8 cellular contexts compared by ENCODE assay signal in the genomic region with DNA sequence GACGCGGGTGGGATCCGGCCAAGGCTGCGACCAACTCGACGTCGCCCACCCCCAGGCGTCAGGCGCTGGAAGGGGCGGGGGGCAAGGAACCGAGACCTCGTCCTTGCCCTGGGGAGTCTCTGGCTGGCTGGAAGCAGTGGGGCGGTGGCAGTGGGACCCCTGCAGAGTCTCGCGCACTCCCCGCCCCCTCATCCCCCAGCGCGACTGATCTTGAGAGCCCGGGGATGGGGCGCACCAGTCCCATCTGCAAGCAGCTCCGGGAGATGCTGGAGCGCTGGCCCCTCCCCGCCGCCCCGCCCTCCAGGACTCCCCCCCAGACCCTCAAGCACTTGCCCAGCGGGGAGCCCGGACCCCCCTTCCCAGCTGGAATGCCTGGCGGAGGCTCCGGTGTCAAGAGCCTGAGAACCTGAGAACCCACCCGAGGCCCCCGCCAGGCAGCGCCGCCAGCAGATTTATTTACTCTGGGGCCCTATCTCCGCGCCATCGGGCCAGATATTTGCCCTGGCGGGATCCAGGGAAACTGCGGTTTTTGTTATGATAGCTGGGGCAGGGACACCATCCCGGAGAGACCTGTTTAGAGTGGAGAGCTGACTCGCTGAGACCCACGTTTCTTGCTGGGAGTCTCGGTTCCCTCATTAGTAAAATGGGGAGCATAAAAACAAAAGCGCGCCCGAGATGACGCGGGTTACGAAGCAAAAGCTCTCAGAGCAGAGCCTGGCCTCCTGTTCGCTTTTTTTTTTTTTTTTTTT. TPM values are rescaled to one million over a fixed set of nuclear protein-coding genes. Genes with fewer than 3 reads are reported as not detected.
DNase-seq lines count a peak whose midpoint lies in the region; ATAC-seq and TF ChIP-seq lines count a peak whose summit lies in the region.

No MANE protein-coding gene starts in this region.

- peak; percentile 66 to 69 for ATAC-seq in naive B cell (ENCODE audit: low read depth in 2 of 2)
- no peak for ATAC-seq in GM18502 (IDR thresholded peaks at IDR 0.05; ENCODE audit: poor library complexity, unreplicated experiment)

- TF ChIP-seq CTCF in LNCaP clone FGC (IDR thresholded peaks at IDR 0.05; ENCODE audit: control insufficient read depth, extremely low read depth, insufficient read depth) (no peak), astrocyte of the spinal cord (IDR thresholded peaks at IDR 0.05; ENCODE audit: low read depth, low read length) (no peak)

- H3K4me1 ChIP-seq in CD8-positive, alpha-beta memory T cell (ENCODE audit: insufficient read depth, low read length): peaks cover 4% of the 10 kb centered on the region

- peak overlapping the region; percentile 53 for H3K4me3 ChIP-seq in CD8-positive, alpha-beta memory T cell (ENCODE audit: low read length)
- H3K4me3 ChIP-seq in LNCaP clone FGC (ENCODE audit: low read depth, low read length) (peak overlapping the region; percentile 56), astrocyte of the spinal cord (ENCODE audit: low read depth, low read length) (peak overlapping the region; percentile 20)

- peak overlapping the region in 3 of 8 donors; percentile 57 to 91 (median 73) for H3K27ac Mint-ChIP-seq in CD8-positive, alpha-beta memory T cell
- H3K27ac Mint-ChIP-seq in naive B cell: no peak overlapping the region

- no peak for DNase-seq in CD8-positive, alpha-beta memory T cell
- DNase-seq in LNCaP clone FGC (ENCODE audit: low read depth) (no peak), astrocyte of the spinal cord (ENCODE audit: low read depth, low spot score) (no peak), naive B cell (no peak), activated gamma-delta T cell treated with Interleukin-2 at 50 U/mL for 16 hours (no peak), NAMALWA (ENCODE audit: low spot score) (no peak), SW 1271 (lab: John Stamatoyannopoulos, UW) (no peak)

- H3K4me1 Mint-ChIP-seq in CD8-positive, alpha-beta memory T cell: peaks cover 14 to 27% (median 16%) of the 10 kb centered on the region in 3 donors
- peaks cover 5 to 14% (median 12%) of the 10 kb centered on the region in 3 donors for H3K4me1 Mint-ChIP-seq in naive B cell

- H3K36me3 Mint-ChIP-seq in CD8-positive, alpha-beta memory T cell: peaks cover 0 to 27% (median 7%) of the 10 kb centered on the region in 3 donors
- H3K36me3 Mint-ChIP-seq in naive B cell: peaks cover 7 to 40% of the 10 kb centered on the region in 2 donors

- CTCF ChIA-PET in CD8-positive, alpha-beta memory T cell (lab: Charles Lee): interaction anchor here (0.6 to 1.4 kb wide), 4 partner anchors 12 to 121 kb away, joined by 3 to 4 read pairs (median 4); no protein-coding TSS in a partner anchor

- POLR2A ChIA-PET in CD8-positive, alpha-beta memory T cell (lab: Charles Lee): interaction anchor here (0.7 to 0.8 kb wide), 2 partner anchors 13 to 151 kb away, joined by 3 to 7 read pairs; no protein-coding TSS in a partner anchor

- no peaks in the 10 kb centered on the region for H3K36me3 ChIP-seq in CD8-positive, alpha-beta memory T cell (ENCODE audit: insufficient read depth, low read length)

- peaks cover 7% of the 10 kb centered on the region for H3K27me3 ChIP-seq in CD8-positive, alpha-beta memory T cell (ENCODE audit: insufficient read depth, low read length, poor library complexity, severe bottlenecking)

- peaks cover 39 to 40% of the 10 kb centered on the region in 2 donors for H3K27me3 Mint-ChIP-seq in CD8-positive, alpha-beta memory T cell
- H3K27me3 Mint-ChIP-seq in naive B cell: peaks cover 52 to 67% (median 54%) of the 10 kb centered on the region in 3 donors

- H3K27ac ChIP-seq in CD8-positive, alpha-beta memory T cell (ENCODE audit: low read depth, low read length): no peak overlapping the region

- H3K4me3 Mint-ChIP-seq in CD8-positive, alpha-beta memory T cell: peak overlapping the region; percentile 80 to 91 (median 84)
- peak overlapping the region in 7 of 8 donors; percentile 57 to 86 (median 78) for H3K4me3 Mint-ChIP-seq in naive B cell

- in situ Hi-C loops in astrocyte of the spinal cord (cut with HindIII; ENCODE audit: low sequenced_read_pairs): no loop called here

- peaks cover 14% of the 10 kb centered on the region for H3K9me3 ChIP-seq in CD8-positive, alpha-beta memory T cell (ENCODE audit: low read length)

- peaks cover 8 to 33% (median 20%) of the 10 kb centered on the region in 5 donors for H3K9me3 Mint-ChIP-seq in CD8-positive, alpha-beta memory T cell
- peaks cover 16 to 54% (median 41%) of the 10 kb centered on the region in 7 donors for H3K9me3 Mint-ChIP-seq in naive B cell

RNA-seq across cellular contexts. Expression of gene PRRT1B, which starts 1.2 kb away (rescaled TPM):
- not detected for total RNA-seq in CD8-positive, alpha-beta memory T cell
- not detected for polyA plus RNA-seq in CD8-positive, alpha-beta memory T cell
- polyA plus RNA-seq in naive B cell (ENCODE audit: low read depth in 6 of 6): not detected

RNA-seq across cellular contexts. Expression of gene UCK1, which starts 15.4 kb away (rescaled TPM):
- total RNA-seq in CD8-positive, alpha-beta memory T cell: 10 to 100 TPM; 22.2 to 23.1 TPM
- 34.4 TPM for polyA plus RNA-seq in CD8-positive, alpha-beta memory T cell
- polyA plus RNA-seq in naive B cell (ENCODE audit: low read depth in 6 of 6): 10 to 100 TPM; 16.8 to 30.6 (median 21.3) TPM

RNA-seq across cellular contexts. Expression of gene POMT1, which starts 43.8 kb away (rescaled TPM):
- 10 to 100 TPM; 31.6 to 35.3 TPM for total RNA-seq in CD8-positive, alpha-beta memory T cell
- 18.4 TPM for polyA plus RNA-seq in CD8-positive, alpha-beta memory T cell
- 1 to 10 TPM in 5 of 6 donors, under 1 TPM in 1; 0.75 to 7.4 (median 3.7) TPM for polyA plus RNA-seq in naive B cell (ENCODE audit: low read depth in 6 of 6)
